19 cellular contexts compared by ENCODE assay signal in genomic region chr17:14670861-14671260, GRCh38.
"Had no signal": no experiment of that assay in that cellular context is flagged by ENCODE, and none has a peak within 500 bp of the region (broad histone marks: within the 10 kb centered on the region; RNA-seq: fewer than 3 reads in every experiment).

No MANE protein-coding gene starts in this region.

- H3K4me3 ChIP-seq: SJSA1, SK-N-MC had no signal

- DNase-seq: KBM-7, MV-4-11, NCI-H1048, NCI-H1105, NCI-H1417 treated with DMSO at 0.1 percent for 48 hours, NCI-H146, NCI-H1694 treated with DMSO at 0.1 percent for 48 hours, NCI-H2029, NCI-H2081 treated with DMSO at 0.1 percent for 48 hours, NCI-H2171, NCI-H345, NCI-H524, NCI-H526 treated with DMSO at 0.1 percent for 48 hours, NCI-H774, Right ventricle myocardium superior, RPMI8226, SIG-M5 had no signal
